ENCODE assay signal across 20 cellular contexts in the genomic region with DNA sequence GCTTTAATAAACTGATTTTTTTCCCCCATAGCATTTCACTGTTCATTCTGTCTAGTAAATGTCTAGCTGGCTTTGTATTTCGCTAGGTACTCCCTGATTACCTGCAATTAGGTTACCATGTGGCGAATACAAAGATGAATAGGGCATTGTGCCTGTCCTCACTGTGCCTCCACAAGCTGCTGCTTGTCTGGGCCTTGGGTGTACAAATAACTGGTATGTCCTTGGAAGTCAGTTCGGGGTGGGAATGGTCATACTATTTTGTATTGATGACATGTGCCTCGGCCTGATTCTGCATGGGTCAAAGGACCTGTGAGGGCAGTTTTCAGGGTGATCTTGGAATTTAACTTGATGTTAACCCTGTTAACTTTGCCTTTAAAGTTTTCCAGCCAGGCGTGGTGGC. TPM values are rescaled to one million over a fixed set of nuclear protein-coding genes. Genes with fewer than 3 reads are reported as not detected.
DNase-seq lines count a peak whose midpoint lies in the region; ATAC-seq, FAIRE-seq and TF ChIP-seq lines count a peak whose summit lies in the region.
"Had no signal": no experiment of that assay in that cellular context is flagged by ENCODE, and none has a peak within 500 bp of the region (broad histone marks: within the 10 kb centered on the region; RNA-seq: fewer than 3 reads in every experiment).

No MANE protein-coding gene starts in this region.

- H3K9me3 ChIP-seq in CD4-positive, CD25-positive, alpha-beta regulatory T cell (ENCODE audit: control insufficient read depth in 2 of 2, low read length in 2 of 2) = no peaks in the 10 kb centered on the region
- H3K9me3 ChIP-seq in GM12878 (replicated peaks; ENCODE audit: control insufficient read depth, insufficient read depth, low read length) = no peaks in the 10 kb centered on the region

- H3K4me2 ChIP-seq in GM12878 (ENCODE audit: control insufficient read depth, insufficient read depth) = no peak overlapping the region

- WGBS in GM12878 (ENCODE audit: insufficient coverage, insufficient replicate concordance, low lambda C conversion rate, missing lambda C conversion rate) = 92% methylated on average over 5 of the region's 5 CpGs

- no peak for ATAC-seq in CD4-positive, CD25-positive, alpha-beta regulatory T cell (ENCODE audit: low read depth in 2 of 2)
- no peak for ATAC-seq in GM12878
- ATAC-seq in stimulated activated effector memory CD8-positive, alpha-beta T cell treated with anti-CD3 and anti-CD28 coated beads, Interleukin-12 subunit alpha, Interleukin-12 subunit beta, amount 100 ng/mL, for 72 hours = no peak

- H2AFZ ChIP-seq in GM12878 (ENCODE audit: control insufficient read depth, low read depth, low read length) = no peak overlapping the region

- no TSS peak for BruUV-seq in GM12878 (replicated peaks; lab: Mats Ljungman, UMichigan)

- H3K79me2 ChIP-seq in GM12878 (ENCODE audit: control insufficient read depth, insufficient read depth, low read length) = peaks cover 44% of the 10 kb centered on the region

- peaks cover 14% of the 10 kb centered on the region; the same call in 1 of the 2 replicates for H4K20me1 ChIP-seq in GM12878 (ENCODE audit: control insufficient read depth, insufficient read depth)

- H3K4me1 ChIP-seq in CD4-positive, CD25-positive, alpha-beta regulatory T cell (ENCODE audit: control insufficient read depth, insufficient read depth, low read length, poor library complexity, severe bottlenecking) = peaks cover 36% of the 10 kb centered on the region
- no peaks in the 10 kb centered on the region for H3K4me1 ChIP-seq in GM12878 (ENCODE audit: control insufficient read depth, insufficient read depth, low read length)

- RAD21 ChIA-PET in GM12878 (lab: Charles Lee; ENCODE audit: unreplicated experiment) = interaction anchor here (1.4 kb wide), 1 partner anchor 12 kb away, joined by 3 read pairs; the partner anchor contains the start of gene RBM4

- no peaks in the 10 kb centered on the region for H3K27me3 Mint-ChIP-seq in activated naive CD4-positive, alpha-beta T cell treated with anti-CD3 and anti-CD28 coated beads for 36 hours (ENCODE audit: low read depth)
- no peaks in the 10 kb centered on the region for H3K27me3 Mint-ChIP-seq in CD4-positive, CD25-positive, alpha-beta regulatory T cell
- no peaks in the 10 kb centered on the region for H3K27me3 Mint-ChIP-seq in T-helper 2 cell treated with Interferon-gamma antibody and Interleukin-4, amounts not matched to agents 5 μg/mL and 100 μg/mL, for 36 hours (ENCODE audit: low read depth)
- H3K27me3 Mint-ChIP-seq: CD8-positive, alpha-beta memory T cell had no signal

- no peak overlapping the region for H3K27ac ChIP-seq in CD4-positive, CD25-positive, alpha-beta regulatory T cell (ENCODE audit: insufficient read depth, low read length, poor library complexity, severe bottlenecking)
- H3K27ac ChIP-seq in GM12878 (ENCODE audit: control insufficient read depth, insufficient read depth) = no peak overlapping the region

- H3K36me3 ChIP-seq in CD4-positive, CD25-positive, alpha-beta regulatory T cell (ENCODE audit: control insufficient read depth, insufficient read depth, low read length) = peaks cover 62% of the 10 kb centered on the region
- peaks cover 9 to 32% of the 10 kb centered on the region in 2 experiments for H3K36me3 ChIP-seq in GM12878 (ENCODE audit: control insufficient read depth in 2 of 2, insufficient read depth in 2 of 2, low read length in 1 of 2)

- no peak for TF ChIP-seq RAD21 in GM12878 (IDR thresholded peaks at IDR 0.05; ENCODE audit: insufficient read depth, low read depth, low read length)

- no peak for FAIRE-seq in GM12878 (lab: Jason Lieb, UNC)
- FAIRE-seq: A204.1, D721Med, GM12892, RCC 7860 had no signal

- TF ChIP-seq POLR2A in GM12878 (IDR thresholded peaks at IDR 0.05; ENCODE audit: low read depth, low read length) = peak; percentile 48; the same call in 1 of the 2 replicates

- H3K27me3 ChIP-seq in CD4-positive, CD25-positive, alpha-beta regulatory T cell (ENCODE audit: control insufficient read depth, insufficient read depth, low read length) = no peaks in the 10 kb centered on the region
- no peaks in the 10 kb centered on the region for H3K27me3 ChIP-seq in GM12878 (replicated peaks in 1 of 2; ENCODE audit: control insufficient read depth in 2 of 2, insufficient read depth in 2 of 2, low read length in 1 of 2)

- no peak for TF ChIP-seq CTCF in GM12878 (IDR thresholded peaks at IDR 0.05 in 2 of 3, conservative IDR thresholded peaks at IDR 0.05 in 1 of 3; ENCODE audit: control insufficient read depth in 2 of 3, extremely low read depth in 1 of 3, insufficient read depth in 1 of 3, low read depth in 3 of 3, low read length in 3 of 3)

- SMC1A ChIA-PET in GM12878 (lab: Charles Lee; ENCODE audit: uncharacterized antibody, unreplicated experiment) = interaction anchor here (1.1 kb wide), 1 partner anchor 11 kb away, joined by 4 read pairs; the partner anchor contains the start of gene RBM4

- H3K4me3 Mint-ChIP-seq in activated naive CD4-positive, alpha-beta T cell treated with anti-CD3 and anti-CD28 coated beads for 36 hours = no peak overlapping the region
- no peak overlapping the region for H3K4me3 Mint-ChIP-seq in CD4-positive, CD25-positive, alpha-beta regulatory T cell
- H3K4me3 Mint-ChIP-seq in stimulated activated effector memory CD8-positive, alpha-beta T cell treated with anti-CD3 and anti-CD28 coated beads, Interleukin-12 subunit alpha, Interleukin-12 subunit beta, amount 100 ng/mL, for 72 hours = no peak overlapping the region
- no peak overlapping the region for H3K4me3 Mint-ChIP-seq in T-helper 2 cell treated with Interferon-gamma antibody and Interleukin-4, amounts not matched to agents 5 μg/mL and 100 μg/mL, for 36 hours
- H3K4me3 Mint-ChIP-seq: CD8-positive, alpha-beta memory T cell had no signal

- no peak for TF ChIP-seq EP300 in GM12878 (IDR thresholded peaks at IDR 0.05; ENCODE audit: borderline replicate concordance in 1 of 2, control insufficient read depth in 1 of 2, low read depth in 2 of 2, low read length in 2 of 2)

- DNase-seq in activated naive CD4-positive, alpha-beta T cell treated with anti-CD3 and anti-CD28 coated beads for 36 hours = no peak
- no peak for DNase-seq in activated naive CD4-positive, alpha-beta T cell treated with anti-CD3 and anti-CD28 coated beads, Interleukin-2, amount 50 U/mL, for 16 hours
- DNase-seq in CD4-positive, CD25-positive, alpha-beta regulatory T cell = no peak
- DNase-seq in GM12878 (ENCODE audit: low read depth, low spot score) = no peak
- no peak for DNase-seq in stimulated activated effector memory CD8-positive, alpha-beta T cell treated with anti-CD3 and anti-CD28 coated beads, Interleukin-12 subunit alpha, Interleukin-12 subunit beta, amount 100 ng/mL, for 72 hours (ENCODE audit: low spot score in 2 of 2)
- no peak for DNase-seq in T-helper 2 cell treated with Interferon-gamma antibody and Interleukin-4, amounts not matched to agents 5 μg/mL and 100 μg/mL, for 36 hours (ENCODE audit: low spot score)
- no peak for DNase-seq in putamen (ENCODE audit: low spot score)
- DNase-seq: CD8-positive, alpha-beta memory T cell; H7; IMR-90; NCI-H1417 treated with DMSO at 0.1 percent for 48 hours; NCI-H187 treated with DMSO at 0.1 percent for 48 hours; NCI-H2227 treated with DMSO at 0.1 percent for 48 hours; NCI-H510A treated with DMSO at 0.1 percent for 48 hours; NCI-H774; SHP77 had no signal

- CTCF ChIA-PET in activated naive CD4-positive, alpha-beta T cell treated with anti-CD3 and anti-CD28 coated beads for 36 hours (lab: Charles Lee) = interaction anchor here (1.0 kb wide), 2 partner anchors 8 to 20 kb away, joined by 4 to 5 read pairs; no protein-coding TSS in a partner anchor
- CTCF ChIA-PET in GM12878 (lab: Yijun Ruan, JAX) = interaction anchor here (1.1 kb wide), 1 partner anchor 170 kb away, joined by 3 read pairs; the partner anchor contains the start of gene DPP3

- no peak overlapping the region for H3K9ac ChIP-seq in GM12878 (ENCODE audit: control insufficient read depth, insufficient read depth, low read length)

- in situ Hi-C loops in GM12878 (cut with MboI) = no loop called here

- H3K4me1 Mint-ChIP-seq in activated naive CD4-positive, alpha-beta T cell treated with anti-CD3 and anti-CD28 coated beads for 36 hours (ENCODE audit: low read depth) = peaks cover 62% of the 10 kb centered on the region
- peaks cover 31 to 70% (median 58%) of the 10 kb centered on the region in 4 donors for H3K4me1 Mint-ChIP-seq in CD4-positive, CD25-positive, alpha-beta regulatory T cell
- peaks cover 46% of the 10 kb centered on the region for H3K4me1 Mint-ChIP-seq in stimulated activated effector memory CD8-positive, alpha-beta T cell treated with anti-CD3 and anti-CD28 coated beads, Interleukin-12 subunit alpha, Interleukin-12 subunit beta, amount 100 ng/mL, for 72 hours
- peaks cover 23% of the 10 kb centered on the region for H3K4me1 Mint-ChIP-seq in T-helper 2 cell treated with Interferon-gamma antibody and Interleukin-4, amounts not matched to agents 5 μg/mL and 100 μg/mL, for 36 hours (ENCODE audit: low read depth)

- peaks cover 57% of the 10 kb centered on the region for H3K36me3 Mint-ChIP-seq in activated naive CD4-positive, alpha-beta T cell treated with anti-CD3 and anti-CD28 coated beads for 36 hours (ENCODE audit: low read depth)
- peaks cover 47% of the 10 kb centered on the region for H3K36me3 Mint-ChIP-seq in CD4-positive, CD25-positive, alpha-beta regulatory T cell
- peaks cover 100% of the 10 kb centered on the region for H3K36me3 Mint-ChIP-seq in stimulated activated effector memory CD8-positive, alpha-beta T cell treated with anti-CD3 and anti-CD28 coated beads, Interleukin-12 subunit alpha, Interleukin-12 subunit beta, amount 100 ng/mL, for 72 hours
- H3K36me3 Mint-ChIP-seq in T-helper 2 cell treated with Interferon-gamma antibody and Interleukin-4, amounts not matched to agents 5 μg/mL and 100 μg/mL, for 36 hours (ENCODE audit: low read depth) = peaks cover 59% of the 10 kb centered on the region

- H3K9me3 Mint-ChIP-seq in activated naive CD4-positive, alpha-beta T cell treated with anti-CD3 and anti-CD28 coated beads for 36 hours = no peaks in the 10 kb centered on the region
- peaks cover 0 to 2% (median 0%) of the 10 kb centered on the region in 7 donors for H3K9me3 Mint-ChIP-seq in CD4-positive, CD25-positive, alpha-beta regulatory T cell
- no peaks in the 10 kb centered on the region for H3K9me3 Mint-ChIP-seq in stimulated activated effector memory CD8-positive, alpha-beta T cell treated with anti-CD3 and anti-CD28 coated beads, Interleukin-12 subunit alpha, Interleukin-12 subunit beta, amount 100 ng/mL, for 72 hours
- H3K9me3 Mint-ChIP-seq in T-helper 2 cell treated with Interferon-gamma antibody and Interleukin-4, amounts not matched to agents 5 μg/mL and 100 μg/mL, for 36 hours = no peaks in the 10 kb centered on the region
- H3K9me3 Mint-ChIP-seq: CD8-positive, alpha-beta memory T cell had no signal

- peak overlapping the region; percentile 56 for H3K27ac Mint-ChIP-seq in activated naive CD4-positive, alpha-beta T cell treated with anti-CD3 and anti-CD28 coated beads for 36 hours
- H3K27ac Mint-ChIP-seq in CD4-positive, CD25-positive, alpha-beta regulatory T cell = peak overlapping the region in 2 of 3 donors; percentile 23 to 25
- H3K27ac Mint-ChIP-seq in stimulated activated effector memory CD8-positive, alpha-beta T cell treated with anti-CD3 and anti-CD28 coated beads, Interleukin-12 subunit alpha, Interleukin-12 subunit beta, amount 100 ng/mL, for 72 hours = peak overlapping the region; percentile 45
- H3K27ac Mint-ChIP-seq in T-helper 2 cell treated with Interferon-gamma antibody and Interleukin-4, amounts not matched to agents 5 μg/mL and 100 μg/mL, for 36 hours = no peak overlapping the region

- POLR2A ChIA-PET in GM12878 (lab: Charles Lee) = interaction anchor here (2.8 kb wide), 1 partner anchor 12 kb away, joined by 12 read pairs; the partner anchor contains the start of gene RBM4

- no peak overlapping the region for H3K4me3 ChIP-seq in CD4-positive, CD25-positive, alpha-beta regulatory T cell (ENCODE audit: low read depth, low read length)
- no peak overlapping the region for H3K4me3 ChIP-seq in GM12878

- intact Hi-C loops in activated naive CD4-positive, alpha-beta T cell treated with anti-CD3 and anti-CD28 coated beads for 36 hours (cut with micrococcal nuclease) = no loop called here
- intact Hi-C loops in GM12878 (cut with micrococcal nuclease; ENCODE audit: unreplicated experiment) = no loop called here

RNA-seq across cellular contexts. Expression of gene RBM4, which starts 11.4 kb away (rescaled TPM):
- total RNA-seq in activated naive CD4-positive, alpha-beta T cell treated with anti-CD3 and anti-CD28 coated beads for 36 hours = 10 to 100 TPM; 85.9 to 98.1 TPM
- total RNA-seq in CD4-positive, CD25-positive, alpha-beta regulatory T cell = 201 TPM
- 100 to 1,000 TPM; 286 to 306 (median 295) TPM for polyA plus RNA-seq in CD4-positive, CD25-positive, alpha-beta regulatory T cell
- total RNA-seq in GM12878 (2013; cell fraction: nucleolus; rRNA removed) = 142 and 143 TPM in 2 replicates
- total RNA-seq in GM12878 (2014; rRNA removed) (98.9 and 105 TPM in 2 replicates), GM12878 (2014; rRNA removed; fragmentation: Illumina TruSeq; extraction: Trizol) (107 and 108 TPM in 2 replicates), GM12878 (2021) (112 and 130 TPM in 2 replicates)
- 132 TPM for polyA plus RNA-seq in GM12878 (2011; ENCODE audit: low read depth)
- polyA plus RNA-seq in GM12878 (2011; rRNA removed) (170 and 175 TPM in 2 replicates), GM12878 (2014; fragmentation: Illumina TruSeq; extraction: Trizol) (115 and 121 TPM in 2 replicates), GM12878 (2014; fragmentation: Nextera tagmentation; extraction: Ambion mirVana) (100 to 1,000 TPM; 163 to 224 TPM), GM12878 (2014; rRNA removed) (128 and 135 TPM in 2 replicates), GM12878 (2016; fragmentation: Nextera tagmentation; extraction: Ambion mirVana) (100 to 1,000 TPM; 141 to 144 TPM)
- 143 and 169 TPM in 2 replicates for polyA plus RNA-seq in GM12878 (2011; cell fraction: cytosol; rRNA removed)
- 132 and 151 TPM in 2 replicates for polyA plus RNA-seq in GM12878 (2011; cell fraction: nucleus; rRNA removed)
- polyA plus RNA-seq in GM12878 (2012) = 111 and 127 TPM in 2 replicates
- polyA minus RNA-seq in GM12878 (2011; rRNA and poly(A)+ RNA removed) = 132 and 251 TPM in 2 replicates
- 37.8 and 46.9 TPM in 2 replicates for polyA minus RNA-seq in GM12878 (2011; cell fraction: cytosol; rRNA and poly(A)+ RNA removed)
- 55.6 and 83.2 TPM in 2 replicates for polyA minus RNA-seq in GM12878 (2011; cell fraction: nucleus; rRNA and poly(A)+ RNA removed)

RNA-seq across cellular contexts. Expression of gene RBM4B, which starts 27.8 kb away (rescaled TPM):
- 10 to 100 TPM; 10.9 to 11.7 TPM for total RNA-seq in activated naive CD4-positive, alpha-beta T cell treated with anti-CD3 and anti-CD28 coated beads for 36 hours
- total RNA-seq in CD4-positive, CD25-positive, alpha-beta regulatory T cell = 10.0 TPM
- 10 to 100 TPM; 12.6 to 17.6 (median 15.3) TPM for polyA plus RNA-seq in CD4-positive, CD25-positive, alpha-beta regulatory T cell
- total RNA-seq in GM12878 (2013; cell fraction: nucleolus; rRNA removed) = 27.5 and 32.5 TPM in 2 replicates
- total RNA-seq in GM12878 (2014; rRNA removed) (15.5 and 16.2 TPM in 2 replicates), GM12878 (2014; rRNA removed; fragmentation: Illumina TruSeq; extraction: Trizol) (16.4 and 17.2 TPM in 2 replicates), GM12878 (2021) (15.0 and 16.1 TPM in 2 replicates)
- 13.4 TPM for polyA plus RNA-seq in GM12878 (2011; ENCODE audit: low read depth)
- polyA plus RNA-seq in GM12878 (2011; rRNA removed) (37.0 and 38.1 TPM in 2 replicates), GM12878 (2014; fragmentation: Illumina TruSeq; extraction: Trizol) (19.4 and 20.6 TPM in 2 replicates), GM12878 (2014; fragmentation: Nextera tagmentation; extraction: Ambion mirVana) (10 to 100 TPM; 17.2 to 23.8 TPM), GM12878 (2014; rRNA removed) (23.6 and 26.5 TPM in 2 replicates), GM12878 (2016; fragmentation: Nextera tagmentation; extraction: Ambion mirVana) (10 to 100 TPM; 28.1 to 36.8 TPM)
- 26.1 and 30.9 TPM in 2 replicates for polyA plus RNA-seq in GM12878 (2011; cell fraction: cytosol; rRNA removed)
- 38.9 and 44.5 TPM in 2 replicates for polyA plus RNA-seq in GM12878 (2011; cell fraction: nucleus; rRNA removed)
- polyA plus RNA-seq in GM12878 (2012) = 15.6 and 15.9 TPM in 2 replicates
- polyA minus RNA-seq in GM12878 (2011; rRNA and poly(A)+ RNA removed) = 22.2 and 29.0 TPM in 2 replicates
- polyA minus RNA-seq in GM12878 (2011; cell fraction: cytosol; rRNA and poly(A)+ RNA removed) = 6.8 and 9.6 TPM in 2 replicates
- 12.5 and 15.0 TPM in 2 replicates for polyA minus RNA-seq in GM12878 (2011; cell fraction: nucleus; rRNA and poly(A)+ RNA removed)

RNA-seq across cellular contexts. Expression of gene RBM14, which starts 33.5 kb away (rescaled TPM):
- total RNA-seq in activated naive CD4-positive, alpha-beta T cell treated with anti-CD3 and anti-CD28 coated beads for 36 hours = 100 to 1,000 TPM; 160 to 173 TPM
- 233 TPM for total RNA-seq in CD4-positive, CD25-positive, alpha-beta regulatory T cell
- 10 to 100 TPM; 56.7 to 76.9 (median 69.2) TPM for polyA plus RNA-seq in CD4-positive, CD25-positive, alpha-beta regulatory T cell
- 243 and 263 TPM in 2 replicates for total RNA-seq in GM12878 (2013; cell fraction: nucleolus; rRNA removed)
- 51.2 and 63.3 TPM in 2 replicates for total RNA-seq in GM12878 (2014; rRNA removed)
- 30.6 and 34.4 TPM in 2 replicates for total RNA-seq in GM12878 (2014; rRNA removed; fragmentation: Illumina TruSeq; extraction: Trizol)
- 114 and 133 TPM in 2 replicates for total RNA-seq in GM12878 (2021)
- polyA plus RNA-seq in GM12878 (2011; ENCODE audit: low read depth) = 22.8 TPM
- polyA plus RNA-seq in GM12878 (2011; rRNA removed) = 18.1 and 29.0 TPM in 2 replicates
- polyA plus RNA-seq in GM12878 (2011; cell fraction: cytosol; rRNA removed) = 47.4 and 54.9 TPM in 2 replicates
- 69.1 and 106 TPM in 2 replicates for polyA plus RNA-seq in GM12878 (2011; cell fraction: nucleus; rRNA removed)
- 39.7 and 50.2 TPM in 2 replicates for polyA plus RNA-seq in GM12878 (2012)
- polyA plus RNA-seq in GM12878 (2014; fragmentation: Illumina TruSeq; extraction: Trizol) = 33.3 and 34.4 TPM in 2 replicates
- 10 to 100 TPM in 1 of 2 experiments, 1 to 10 TPM in 1; 5.4 to 16.1 TPM for polyA plus RNA-seq in GM12878 (2014; fragmentation: Nextera tagmentation; extraction: Ambion mirVana)
- polyA plus RNA-seq in GM12878 (2014; rRNA removed) = 54.6 and 59.2 TPM in 2 replicates
- 100 to 1,000 TPM; 138 to 140 TPM for polyA plus RNA-seq in GM12878 (2016; fragmentation: Nextera tagmentation; extraction: Ambion mirVana)
- 24.4 and 42.8 TPM in 2 replicates for polyA minus RNA-seq in GM12878 (2011; rRNA and poly(A)+ RNA removed)
- polyA minus RNA-seq in GM12878 (2011; cell fraction: cytosol; rRNA and poly(A)+ RNA removed) = 30.7 and 36.0 TPM in 2 replicates
- polyA minus RNA-seq in GM12878 (2011; cell fraction: nucleus; rRNA and poly(A)+ RNA removed) = 45.9 and 78.7 TPM in 2 replicates

RNA-seq across cellular contexts. Expression of gene CCS, which starts 56.9 kb away (rescaled TPM):
- total RNA-seq in activated naive CD4-positive, alpha-beta T cell treated with anti-CD3 and anti-CD28 coated beads for 36 hours = 10 to 100 TPM; 22.6 to 22.8 TPM
- total RNA-seq in CD4-positive, CD25-positive, alpha-beta regulatory T cell = 31.4 TPM
- polyA plus RNA-seq in CD4-positive, CD25-positive, alpha-beta regulatory T cell = 10 to 100 TPM; 31.0 to 37.8 (median 35.6) TPM
- total RNA-seq in GM12878 (2013; cell fraction: nucleolus; rRNA removed) = 40.3 and 53.9 TPM in 2 replicates
- total RNA-seq in GM12878 (2014; rRNA removed) (35.8 and 40.6 TPM in 2 replicates), GM12878 (2014; rRNA removed; fragmentation: Illumina TruSeq; extraction: Trizol) (25.3 and 25.8 TPM in 2 replicates), GM12878 (2021) (33.8 and 35.3 TPM in 2 replicates)
- 21.2 TPM for polyA plus RNA-seq in GM12878 (2011; ENCODE audit: low read depth)
- polyA plus RNA-seq in GM12878 (2011; rRNA removed) (10.9 and 15.7 TPM in 2 replicates), GM12878 (2014; fragmentation: Illumina TruSeq; extraction: Trizol) (7.0 and 20.5 TPM in 2 replicates), GM12878 (2014; fragmentation: Nextera tagmentation; extraction: Ambion mirVana) (1 to 10 TPM; 1.5 to 7.6 TPM), GM12878 (2014; rRNA removed) (44.2 and 46.6 TPM in 2 replicates), GM12878 (2016; fragmentation: Nextera tagmentation; extraction: Ambion mirVana) (10 to 100 TPM; 41.9 to 44.1 TPM)
- polyA plus RNA-seq in GM12878 (2011; cell fraction: cytosol; rRNA removed) = 22.9 and 31.7 TPM in 2 replicates
- polyA plus RNA-seq in GM12878 (2011; cell fraction: nucleus; rRNA removed) = 64.7 and 70.2 TPM in 2 replicates
- 47.0 and 47.3 TPM in 2 replicates for polyA plus RNA-seq in GM12878 (2012)
- polyA minus RNA-seq in GM12878 (2011; rRNA and poly(A)+ RNA removed) = 12.5 and 20.3 TPM in 2 replicates
- 11.5 and 13.1 TPM in 2 replicates for polyA minus RNA-seq in GM12878 (2011; cell fraction: cytosol; rRNA and poly(A)+ RNA removed)
- polyA minus RNA-seq in GM12878 (2011; cell fraction: nucleus; rRNA and poly(A)+ RNA removed) = 8.3 and 14.5 TPM in 2 replicates

RNA-seq across cellular contexts. Expression of gene CCDC87, which starts 57.0 kb away (rescaled TPM):
- total RNA-seq in activated naive CD4-positive, alpha-beta T cell treated with anti-CD3 and anti-CD28 coated beads for 36 hours = under 1 TPM; 0.07 to 0.12 TPM
- total RNA-seq in CD4-positive, CD25-positive, alpha-beta regulatory T cell = 0.35 TPM
- polyA plus RNA-seq in CD4-positive, CD25-positive, alpha-beta regulatory T cell = not detected
- 0.98 and 1.3 TPM in 2 replicates for total RNA-seq in GM12878 (2013; cell fraction: nucleolus; rRNA removed)
- 0.17 TPM in 1 of 2 replicates, not detected in the other for total RNA-seq in GM12878 (2014; rRNA removed)
- 0.09 TPM in 1 of 2 replicates, not detected in the other for total RNA-seq in GM12878 (2014; rRNA removed; fragmentation: Illumina TruSeq; extraction: Trizol)
- total RNA-seq in GM12878 (2021) = 0.08 and 0.13 TPM in 2 replicates
- polyA plus RNA-seq in GM12878 (2011; ENCODE audit: low read depth) = not detected
- 0.04 TPM in 1 of 2 replicates, not detected in the other for polyA plus RNA-seq in GM12878 (2011; rRNA removed)
- 0.02 and 0.09 TPM in 2 replicates for polyA plus RNA-seq in GM12878 (2011; cell fraction: cytosol; rRNA removed)
- 0.15 and 0.23 TPM in 2 replicates for polyA plus RNA-seq in GM12878 (2011; cell fraction: nucleus; rRNA removed)
- polyA plus RNA-seq in GM12878 (2012) = 0.04 TPM in 1 of 2 replicates, not detected in the other
- polyA plus RNA-seq in GM12878 (2014; fragmentation: Illumina TruSeq; extraction: Trizol) = 0.07 TPM in 1 of 2 replicates, not detected in the other
- polyA plus RNA-seq in GM12878 (2014; fragmentation: Nextera tagmentation; extraction: Ambion mirVana) = under 1 TPM in 1 of 2 experiments, not detected in 1; 0.02 TPM
- not detected in 2 replicates for polyA plus RNA-seq in GM12878 (2014; rRNA removed)
- polyA plus RNA-seq in GM12878 (2016; fragmentation: Nextera tagmentation; extraction: Ambion mirVana) = under 1 TPM in 1 of 2 experiments, not detected in 1; 0.11 TPM
- polyA minus RNA-seq in GM12878 (2011; rRNA and poly(A)+ RNA removed) = 0.29 and 0.36 TPM in 2 replicates
- polyA minus RNA-seq in GM12878 (2011; cell fraction: cytosol; rRNA and poly(A)+ RNA removed) = not detected in 2 replicates
- polyA minus RNA-seq in GM12878 (2011; cell fraction: nucleus; rRNA and poly(A)+ RNA removed) = 0.48 and 0.86 TPM in 2 replicates
- polyA plus RNA-seq: CD8-positive, alpha-beta memory T cell had no signal
